ENCODE assay signal across 7 cellular contexts in the genomic region with DNA sequence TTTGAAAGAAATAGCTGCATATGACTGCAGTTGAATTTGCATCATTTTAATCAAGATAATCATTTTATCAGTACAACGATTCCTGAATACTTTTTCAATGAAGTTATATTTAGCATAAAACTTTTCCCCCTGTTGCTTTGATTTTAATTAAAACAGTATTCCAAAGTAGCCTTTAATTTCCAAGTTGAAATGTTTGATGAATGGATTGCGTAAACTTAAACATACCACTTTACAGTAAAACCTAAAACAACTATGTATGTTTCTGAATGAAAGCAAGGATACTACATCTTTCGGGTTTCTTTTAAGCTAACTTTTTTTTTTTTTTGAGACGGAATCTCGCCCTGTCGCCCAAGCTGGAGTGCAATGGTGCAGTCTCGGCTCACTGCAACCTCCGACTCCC. TPM values are rescaled to one million over a fixed set of nuclear protein-coding genes. Genes with fewer than 3 reads are reported as not detected.
DNase-seq lines count a peak whose midpoint lies in the region; ATAC-seq and TF ChIP-seq lines count a peak whose summit lies in the region.

No MANE protein-coding gene starts in this region.

- no peaks in the 10 kb centered on the region for H3K27me3 ChIP-seq in HL-60 (ENCODE audit: insufficient read depth, poor library complexity, severe bottlenecking)
- H3K27me3 ChIP-seq in iPS-15b (ENCODE audit: control insufficient read depth, insufficient read depth, low read length): no peaks in the 10 kb centered on the region

- no peak for TF ChIP-seq CTCF in HL-60 (IDR thresholded peaks at IDR 0.05; ENCODE audit: insufficient read depth, low read length)

- H3K9me3 ChIP-seq in iPS-15b (ENCODE audit: control insufficient read depth, insufficient read depth, low read length): no peaks in the 10 kb centered on the region

- peaks cover 2% of the 10 kb centered on the region for H3K36me3 ChIP-seq in iPS-15b (ENCODE audit: control insufficient read depth, insufficient read depth, low read length)

- H3K36me3 Mint-ChIP-seq in activated T-helper 1 cell treated with anti-CD3 and anti-CD28 coated beads, Interleukin-12 subunit alpha, Interleukin-12 subunit beta, Interleukin-2, Interleukin-4 antibody, amounts not matched to agents 30 ng/mL and 10 ng/mL and 1 ng/mL, durations not matched to agents 14 hours and 24 hours and 36 hours (ENCODE audit: low read depth): peaks cover 4% of the 10 kb centered on the region
- H3K36me3 Mint-ChIP-seq in stimulated activated naive B cell treated with anti-CD40 and anti-IgM and Interleukin-4, amounts not matched to agents 10 μg/mL and 1 μg/mL and 100 μg/mL, for 72 hours: peaks cover 3% of the 10 kb centered on the region in 2 donors

- H3K4me3 ChIP-seq in HL-60 (replicated peaks; ENCODE audit: insufficient read depth, low read length): peak overlapping the region; percentile 85
- peak overlapping the region; percentile 64 for H3K4me3 ChIP-seq in iPS-15b (ENCODE audit: low read depth, low read length)

- intact Hi-C loops in activated T-helper 1 cell treated with anti-CD3 and anti-CD28 coated beads, Interleukin-12 subunit alpha, Interleukin-12 subunit beta, Interleukin-2, Interleukin-4 antibody, amounts not matched to agents 30 ng/mL and 10 ng/mL and 1 ng/mL, durations not matched to agents 14 hours and 24 hours and 36 hours (cut with micrococcal nuclease): loop anchor here (1.0 to 5.0 kb wide), 4 partner anchors 71 to 1352 kb away; no protein-coding TSS in a partner anchor

- peak overlapping the region; percentile 87 for H3K27ac Mint-ChIP-seq in activated T-helper 1 cell treated with anti-CD3 and anti-CD28 coated beads, Interleukin-12 subunit alpha, Interleukin-12 subunit beta, Interleukin-2, Interleukin-4 antibody, amounts not matched to agents 30 ng/mL and 10 ng/mL and 1 ng/mL, durations not matched to agents 14 hours and 24 hours and 36 hours
- peak overlapping the region; percentile 87 for H3K27ac Mint-ChIP-seq in stimulated activated naive B cell treated with anti-CD40 and anti-IgM and Interleukin-4, amounts not matched to agents 10 μg/mL and 1 μg/mL and 100 μg/mL, for 72 hours

- ATAC-seq in stimulated activated naive B cell treated with anti-CD40 and anti-IgM and Interleukin-4, amounts not matched to agents 10 μg/mL and 1 μg/mL and 100 μg/mL, for 72 hours (replicated peaks): no peak
- ATAC-seq in GM18519 (IDR thresholded peaks at IDR 0.05; ENCODE audit: low FRiP score, unreplicated experiment): no peak

- no peak for DNase-seq in HL-60 (ENCODE audit: low read depth in 1 of 2, low spot score in 1 of 2)
- no peak for DNase-seq in activated T-helper 1 cell treated with anti-CD3 and anti-CD28 coated beads, Interleukin-12 subunit alpha, Interleukin-12 subunit beta, Interleukin-2, Interleukin-4 antibody, amounts not matched to agents 30 ng/mL and 10 ng/mL and 1 ng/mL, durations not matched to agents 14 hours and 24 hours and 36 hours (ENCODE audit: low spot score)
- DNase-seq in stimulated activated naive B cell treated with anti-CD40 and anti-IgM and Interleukin-4, amounts not matched to agents 10 μg/mL and 1 μg/mL and 100 μg/mL, for 72 hours: no peak
- no peak for DNase-seq in HPDE6-E6E7 (ENCODE audit: extremely low spot score)
- DNase-seq in SIG-M5 treated with dmso at 0.1 percent for 504 hours (lab: John Stamatoyannopoulos, UW; ENCODE audit: unreplicated experiment): no peak

- H3K9me3 Mint-ChIP-seq in activated T-helper 1 cell treated with anti-CD3 and anti-CD28 coated beads, Interleukin-12 subunit alpha, Interleukin-12 subunit beta, Interleukin-2, Interleukin-4 antibody, amounts not matched to agents 30 ng/mL and 10 ng/mL and 1 ng/mL, durations not matched to agents 14 hours and 24 hours and 36 hours: no peaks in the 10 kb centered on the region
- H3K9me3 Mint-ChIP-seq in stimulated activated naive B cell treated with anti-CD40 and anti-IgM and Interleukin-4, amounts not matched to agents 10 μg/mL and 1 μg/mL and 100 μg/mL, for 72 hours: no peaks in the 10 kb centered on the region

- H3K4me1 Mint-ChIP-seq in activated T-helper 1 cell treated with anti-CD3 and anti-CD28 coated beads, Interleukin-12 subunit alpha, Interleukin-12 subunit beta, Interleukin-2, Interleukin-4 antibody, amounts not matched to agents 30 ng/mL and 10 ng/mL and 1 ng/mL, durations not matched to agents 14 hours and 24 hours and 36 hours (ENCODE audit: low read depth): peaks cover 31% of the 10 kb centered on the region
- peaks cover 14 to 38% of the 10 kb centered on the region in 2 donors for H3K4me1 Mint-ChIP-seq in stimulated activated naive B cell treated with anti-CD40 and anti-IgM and Interleukin-4, amounts not matched to agents 10 μg/mL and 1 μg/mL and 100 μg/mL, for 72 hours

- H3K4me3 Mint-ChIP-seq in activated T-helper 1 cell treated with anti-CD3 and anti-CD28 coated beads, Interleukin-12 subunit alpha, Interleukin-12 subunit beta, Interleukin-2, Interleukin-4 antibody, amounts not matched to agents 30 ng/mL and 10 ng/mL and 1 ng/mL, durations not matched to agents 14 hours and 24 hours and 36 hours: peak overlapping the region; percentile 90
- peak overlapping the region; percentile 92 to 97 for H3K4me3 Mint-ChIP-seq in stimulated activated naive B cell treated with anti-CD40 and anti-IgM and Interleukin-4, amounts not matched to agents 10 μg/mL and 1 μg/mL and 100 μg/mL, for 72 hours

- H3K27me3 Mint-ChIP-seq in activated T-helper 1 cell treated with anti-CD3 and anti-CD28 coated beads, Interleukin-12 subunit alpha, Interleukin-12 subunit beta, Interleukin-2, Interleukin-4 antibody, amounts not matched to agents 30 ng/mL and 10 ng/mL and 1 ng/mL, durations not matched to agents 14 hours and 24 hours and 36 hours (ENCODE audit: insufficient read depth): peaks cover 6% of the 10 kb centered on the region
- no peaks in the 10 kb centered on the region for H3K27me3 Mint-ChIP-seq in stimulated activated naive B cell treated with anti-CD40 and anti-IgM and Interleukin-4, amounts not matched to agents 10 μg/mL and 1 μg/mL and 100 μg/mL, for 72 hours

- H3K4me1 ChIP-seq in iPS-15b (ENCODE audit: control insufficient read depth, insufficient read depth, low read length): no peaks in the 10 kb centered on the region

- H3K27ac ChIP-seq in HL-60 (replicated peaks): peak overlapping the region; percentile 92

- no peak overlapping the region for H3K9ac ChIP-seq in iPS-15b (ENCODE audit: low read depth, low read length)

RNA-seq across cellular contexts. Expression of a gene that starts 1.4 kb away (rescaled TPM):
- 18.9 and 21.0 TPM in 2 replicates for total RNA-seq in activated T-helper 1 cell treated with anti-CD3 and anti-CD28 coated beads, Interleukin-12 subunit alpha, Interleukin-12 subunit beta, Interleukin-2, Interleukin-4 antibody, amounts not matched to agents 30 ng/mL and 10 ng/mL and 1 ng/mL, durations not matched to agents 14 hours and 24 hours and 36 hours

RNA-seq across cellular contexts. Expression of a gene that starts 25.1 kb away (rescaled TPM):
- total RNA-seq in activated T-helper 1 cell treated with anti-CD3 and anti-CD28 coated beads, Interleukin-12 subunit alpha, Interleukin-12 subunit beta, Interleukin-2, Interleukin-4 antibody, amounts not matched to agents 30 ng/mL and 10 ng/mL and 1 ng/mL, durations not matched to agents 14 hours and 24 hours and 36 hours: 64.6 and 72.5 TPM in 2 replicates

RNA-seq across cellular contexts. Expression of a gene that starts 53.9 kb away (rescaled TPM):
- total RNA-seq in activated T-helper 1 cell treated with anti-CD3 and anti-CD28 coated beads, Interleukin-12 subunit alpha, Interleukin-12 subunit beta, Interleukin-2, Interleukin-4 antibody, amounts not matched to agents 30 ng/mL and 10 ng/mL and 1 ng/mL, durations not matched to agents 14 hours and 24 hours and 36 hours: 66.6 and 71.3 TPM in 2 replicates
